In genomic region chr17:14203392-14203791, GRCh38 we compare ENCODE assay signal across 12 cellular contexts. TPM values are rescaled to one million over a fixed set of nuclear protein-coding genes. Genes with fewer than 3 reads are reported as not detected.
A peak's percentile ranks its signal among the peaks of the same experiment; 100 is the strongest.
DNase-seq lines count a peak whose midpoint lies in the region; ATAC-seq, FAIRE-seq and TF ChIP-seq lines count a peak whose summit lies in the region.
"Had no signal": no experiment of that assay in that cellular context is flagged by ENCODE, and none has a peak within 500 bp of the region (broad histone marks: within the 10 kb centered on the region; RNA-seq: fewer than 3 reads in every experiment).

No MANE protein-coding gene starts in this region.

- H3K27ac ChIP-seq in psoas muscle (peak overlapping the region; percentile 50), stomach (peak overlapping the region in 1 of 5 donors; percentile 58)
- H3K27ac ChIP-seq: BLaER1 had no signal

- no peaks in the 10 kb centered on the region for H3K9me3 Mint-ChIP-seq in T-helper 1 cell treated with Interleukin-12 subunit alpha and Interleukin-12 subunit beta and Interleukin-4 antibody, amounts not matched to agents 30 μg/mL and 1 μg/mL, for 36 hours

- H3K27ac Mint-ChIP-seq in T-helper 1 cell treated with Interleukin-12 subunit alpha and Interleukin-12 subunit beta and Interleukin-4 antibody, amounts not matched to agents 30 μg/mL and 1 μg/mL, for 36 hours, result peak overlapping the region; percentile 91

- DNase-seq in activated CD8-positive, alpha-beta memory T cell treated with anti-CD3 and anti-CD28 coated beads, Interleukin-2, amount 50 U/mL, for 4 hours, result peak; percentile 29
- DNase-seq in activated CD8-positive, alpha-beta memory T cell treated with anti-CD3 and anti-CD28 coated beads, Interleukin-2, amount 50 U/mL, for 48 hours, result no peak
- DNase-seq in bronchial epithelial cell (ENCODE audit: low read depth) (no peak), psoas muscle (no peak), stomach (no peak), NK-92 (lab: John Stamatoyannopoulos, UW; ENCODE audit: unreplicated experiment) (no peak), C1 segment of cervical spinal cord (lab: John Stamatoyannopoulos, UW) (no peak)
- DNase-seq: anterior cingulate cortex, hippocampal formation, SHP77 had no signal

- FAIRE-seq in bronchial epithelial cell (lab: Jason Lieb, UNC), result no peak

- ATAC-seq in psoas muscle, result no peak

- H3K4me1 Mint-ChIP-seq in T-helper 1 cell treated with Interleukin-12 subunit alpha and Interleukin-12 subunit beta and Interleukin-4 antibody, amounts not matched to agents 30 μg/mL and 1 μg/mL, for 36 hours (ENCODE audit: low read depth), result peaks cover 78% of the 10 kb centered on the region

- TF ChIP-seq EP300 in stomach (IDR thresholded peaks at IDR 0.05), result no peak

- H3K4me3 ChIP-seq in bronchial epithelial cell (ENCODE audit: low read depth, low read length) (no peak overlapping the region), psoas muscle (no peak overlapping the region), stomach (no peak overlapping the region)
- H3K4me3 ChIP-seq: BLaER1 had no signal

- H3K36me3 ChIP-seq in bronchial epithelial cell (ENCODE audit: control insufficient read depth, insufficient read depth, low read length), result peaks cover 3% of the 10 kb centered on the region
- H3K36me3 ChIP-seq in psoas muscle (ENCODE audit: insufficient read depth in 1 of 2, low read depth in 1 of 2), result peaks cover 0 to 12% of the 10 kb centered on the region in 2 donors
- peaks cover 5 to 25% (median 19%) of the 10 kb centered on the region in 4 donors for H3K36me3 ChIP-seq in stomach

- intact Hi-C loops in psoas muscle (cut with DNase I) (no loop called here), stomach (cut with DNase I; ENCODE audit: low total_unique reads) (no loop called here)

- H3K4me1 ChIP-seq in psoas muscle (peaks cover 9% of the 10 kb centered on the region), stomach (peaks cover 26 to 64% (median 47%) of the 10 kb centered on the region in 4 donors)
- H3K4me1 ChIP-seq: BLaER1 had no signal

- TF ChIP-seq POLR2A in stomach (IDR thresholded peaks at IDR 0.05), result no peak

- peaks cover 34% of the 10 kb centered on the region for H3K36me3 Mint-ChIP-seq in T-helper 1 cell treated with Interleukin-12 subunit alpha and Interleukin-12 subunit beta and Interleukin-4 antibody, amounts not matched to agents 30 μg/mL and 1 μg/mL, for 36 hours (ENCODE audit: low read depth)

- WGBS in psoas muscle, 3 donors, result 90 to 94% (median 91%) methylated on average over 3 of the region's 3 CpGs
- WGBS in stomach, 5 donors, result 56 to 83% (median 75%) methylated on average over 3 of the region's 3 CpGs

- no peaks in the 10 kb centered on the region for H3K9me3 ChIP-seq in psoas muscle
- no peaks in the 10 kb centered on the region for H3K9me3 ChIP-seq in stomach
- H3K9me3 ChIP-seq: BLaER1 had no signal

- H3K4me3 Mint-ChIP-seq in T-helper 1 cell treated with Interleukin-12 subunit alpha and Interleukin-12 subunit beta and Interleukin-4 antibody, amounts not matched to agents 30 μg/mL and 1 μg/mL, for 36 hours, result peak overlapping the region; percentile 57

- no peaks in the 10 kb centered on the region for H3K27me3 Mint-ChIP-seq in T-helper 1 cell treated with Interleukin-12 subunit alpha and Interleukin-12 subunit beta and Interleukin-4 antibody, amounts not matched to agents 30 μg/mL and 1 μg/mL, for 36 hours (ENCODE audit: low read depth)

- no peaks in the 10 kb centered on the region for H3K27me3 ChIP-seq in bronchial epithelial cell (ENCODE audit: control insufficient read depth, insufficient read depth, low read length)
- H3K27me3 ChIP-seq in psoas muscle (ENCODE audit: insufficient read depth in 3 of 3, low read length in 2 of 3), result no peaks in the 10 kb centered on the region
- no peaks in the 10 kb centered on the region for H3K27me3 ChIP-seq in stomach
- H3K27me3 ChIP-seq: BLaER1 had no signal

- TF ChIP-seq CTCF in bronchial epithelial cell (IDR thresholded peaks at IDR 0.05; ENCODE audit: insufficient read depth, low read length, severe bottlenecking) (peak; percentile 12), psoas muscle (IDR thresholded peaks at IDR 0.05) (no peak), stomach (IDR thresholded peaks at IDR 0.05) (peak in 2 of 7 experiments; percentile 13 to 20)

RNA-seq across cellular contexts. Expression of gene CDRT15, which starts 33.3 kb away (rescaled TPM):
- total RNA-seq in bronchial epithelial cell (not detected in 2 replicates), psoas muscle (not detected), stomach (not detected)
- polyA plus RNA-seq in psoas muscle (not detected), stomach (not detected)
